Comparison of ENCODE assay signal across 8 cellular contexts in the genomic region with DNA sequence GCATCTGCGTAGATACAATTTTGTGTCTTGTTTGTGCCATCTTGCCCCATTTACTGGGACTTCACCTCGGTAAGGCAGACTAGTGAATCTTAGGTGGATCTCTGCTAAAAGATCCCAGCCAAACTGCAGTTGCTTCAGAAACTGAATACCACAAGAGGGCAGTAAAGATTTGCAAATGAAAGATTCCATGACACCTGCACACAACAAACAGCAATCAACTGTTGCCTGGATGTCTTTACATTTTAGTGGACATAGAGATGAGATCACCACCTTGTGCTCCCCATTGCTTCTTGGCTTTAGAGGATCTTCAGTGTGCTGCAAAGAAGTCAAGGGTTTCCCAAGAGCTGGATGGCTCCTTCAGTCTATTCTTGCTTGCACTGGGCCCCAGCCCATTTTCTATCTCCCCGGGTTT.
DNase-seq lines count a peak whose midpoint lies in the region; ATAC-seq and TF ChIP-seq lines count a peak whose summit lies in the region.

No MANE protein-coding gene starts in this region.

- no peaks in the 10 kb centered on the region for H3K9me3 Mint-ChIP-seq in effector memory CD8-positive, alpha-beta T cell

- no peak overlapping the region for H3K23ac ChIP-seq in mesenchymal stem cell (ENCODE audit: low read length in 2 of 2)

- H3K4me3 ChIP-seq in AG09309 (ENCODE audit: control insufficient read depth, low read depth, low read length) (no peak overlapping the region), GM12875 (ENCODE audit: low read depth, low read length) (no peak overlapping the region), mesenchymal stem cell (ENCODE audit: insufficient read depth in 1 of 2, low read depth in 1 of 2, low read length in 2 of 2) (no peak overlapping the region)

- H3K18ac ChIP-seq in mesenchymal stem cell (ENCODE audit: low read depth in 1 of 2, low read length in 2 of 2) = no peak overlapping the region

- no peak overlapping the region for H2AK5ac ChIP-seq in mesenchymal stem cell (ENCODE audit: low read length, severe bottlenecking)

- no peak overlapping the region for H3K27ac Mint-ChIP-seq in effector memory CD8-positive, alpha-beta T cell

- no peak overlapping the region for H2BK12ac ChIP-seq in mesenchymal stem cell (ENCODE audit: low read length in 2 of 2)

- no peak overlapping the region for H2BK5ac ChIP-seq in mesenchymal stem cell (ENCODE audit: low read depth, low read length, poor library complexity, severe bottlenecking)

- H3K79me1 ChIP-seq in mesenchymal stem cell (replicated peaks; ENCODE audit: low read length, poor library complexity, severe bottlenecking) = peaks cover 8% of the 10 kb centered on the region

- peaks cover 35 to 39% of the 10 kb centered on the region in 2 donors for H3K4me1 Mint-ChIP-seq in effector memory CD8-positive, alpha-beta T cell (ENCODE audit: low read depth in 2 of 2)

- H3K4me3 Mint-ChIP-seq in effector memory CD8-positive, alpha-beta T cell = peak overlapping the region in 1 of 2 donors; percentile 12

- H4K8ac ChIP-seq in mesenchymal stem cell (ENCODE audit: low read length) = no peak overlapping the region

- H2BK15ac ChIP-seq in mesenchymal stem cell (ENCODE audit: low read depth, poor library complexity, severe bottlenecking) = no peak overlapping the region

- H3K27me3 ChIP-seq in mesenchymal stem cell (ENCODE audit: control insufficient read depth in 1 of 2, insufficient read depth in 1 of 2, low read length in 2 of 2) = no peaks in the 10 kb centered on the region

- no peak overlapping the region for H2BK120ac ChIP-seq in mesenchymal stem cell (ENCODE audit: low read depth, low read length)

- TF ChIP-seq CTCF in AG09309 (IDR thresholded peaks at IDR 0.05; ENCODE audit: control insufficient read depth, insufficient read depth, low read depth, low read length, missing control alignments) (peak; percentile 62), GM12875 (IDR thresholded peaks at IDR 0.05; ENCODE audit: borderline replicate concordance, insufficient read depth, low read depth, low read length) (peak; percentile 40; the same call in 1 of the 2 replicates)

- no peak overlapping the region for H2AFZ ChIP-seq in mesenchymal stem cell (ENCODE audit: low read depth, low read length)

- no peaks in the 10 kb centered on the region for H3K27me3 Mint-ChIP-seq in effector memory CD8-positive, alpha-beta T cell

- H3K14ac ChIP-seq in mesenchymal stem cell (ENCODE audit: low read length in 2 of 2) = no peak overlapping the region

- H3K9ac ChIP-seq in mesenchymal stem cell (ENCODE audit: low read length) = peak overlapping the region; percentile 19

- peaks cover 31% of the 10 kb centered on the region for H3K4me1 ChIP-seq in mesenchymal stem cell (ENCODE audit: control insufficient read depth, insufficient read depth, low read depth, low read length)

- H4K91ac ChIP-seq in mesenchymal stem cell (ENCODE audit: low read length) = no peak overlapping the region

- H3K4me2 ChIP-seq in mesenchymal stem cell (ENCODE audit: low read length, poor library complexity, severe bottlenecking) = no peak overlapping the region

- 15% methylated on average over 2 of the region's 3 CpGs for WGBS in mesenchymal stem cell

- peaks cover 0 to 8% of the 10 kb centered on the region in 2 experiments for H3K36me3 ChIP-seq in mesenchymal stem cell (ENCODE audit: control insufficient read depth in 1 of 2, insufficient read depth in 2 of 2, low read depth in 1 of 2, low read length in 2 of 2)

- H3K9me3 ChIP-seq in mesenchymal stem cell (ENCODE audit: control insufficient read depth, low read length) = no peaks in the 10 kb centered on the region

- ATAC-seq in effector memory CD8-positive, alpha-beta T cell (replicated peaks) = peak; percentile 32
- no peak for ATAC-seq in GM21515 (IDR thresholded peaks at IDR 0.05; ENCODE audit: unreplicated experiment)

- no peak overlapping the region for H3K4ac ChIP-seq in mesenchymal stem cell (ENCODE audit: low read depth in 1 of 2, low read length in 2 of 2)

- DNase-seq in AG09309 (ENCODE audit: low read depth) (peak; percentile 21), MV-4-11 (lab: John Stamatoyannopoulos, UW) (peak; percentile 32), SHP77 (lab: John Stamatoyannopoulos, UW) (peak; percentile 72 to 77), mesenchymal stem cell (peak; percentile 71), amniotic stem cell (lab: John Stamatoyannopoulos, UW) (no peak)
- DNase-seq in effector memory CD8-positive, alpha-beta T cell = peak in 1 of 3 experiments; percentile 21

- H3K36me3 Mint-ChIP-seq in effector memory CD8-positive, alpha-beta T cell (ENCODE audit: insufficient read depth) = peaks cover 6% of the 10 kb centered on the region

- no peak overlapping the region for H3K27ac ChIP-seq in mesenchymal stem cell (ENCODE audit: low read length, poor library complexity, severe bottlenecking)
